1 cellular context compared by ENCODE assay signal in genomic region chr2:203855274-203855673, GRCh38.
TF ChIP-seq lines count a peak whose summit lies in the region.

No MANE protein-coding gene starts in this region.

TF ChIP-seq in HepG2, 621 proteins besides CTCF, POLR2A, EP300 and RAD21:
- TF ChIP-seq ZNF784 (CRISPR knock-in tag; IDR thresholded peaks at IDR 0.05; ENCODE audit: borderline replicate concordance) = no peak
- peak; percentile 96 to 99 for TF ChIP-seq MAFK (conservative IDR thresholded peaks at IDR 0.05 in 1 of 2, IDR thresholded peaks at IDR 0.05 in 1 of 2; ENCODE audit: low read length in 2 of 2)
- TF ChIP-seq EED (CRISPR knock-in tag; IDR thresholded peaks at IDR 0.05) = no peak
- TF ChIP-seq MAFF (IDR thresholded peaks at IDR 0.05; ENCODE audit: low read depth, low read length) = peak; percentile 97
- no peak for TF ChIP-seq RNF219 (CRISPR knock-in tag; IDR thresholded peaks at IDR 0.05)
